ENCODE assay signal across 1 cellular context in the genomic region with DNA sequence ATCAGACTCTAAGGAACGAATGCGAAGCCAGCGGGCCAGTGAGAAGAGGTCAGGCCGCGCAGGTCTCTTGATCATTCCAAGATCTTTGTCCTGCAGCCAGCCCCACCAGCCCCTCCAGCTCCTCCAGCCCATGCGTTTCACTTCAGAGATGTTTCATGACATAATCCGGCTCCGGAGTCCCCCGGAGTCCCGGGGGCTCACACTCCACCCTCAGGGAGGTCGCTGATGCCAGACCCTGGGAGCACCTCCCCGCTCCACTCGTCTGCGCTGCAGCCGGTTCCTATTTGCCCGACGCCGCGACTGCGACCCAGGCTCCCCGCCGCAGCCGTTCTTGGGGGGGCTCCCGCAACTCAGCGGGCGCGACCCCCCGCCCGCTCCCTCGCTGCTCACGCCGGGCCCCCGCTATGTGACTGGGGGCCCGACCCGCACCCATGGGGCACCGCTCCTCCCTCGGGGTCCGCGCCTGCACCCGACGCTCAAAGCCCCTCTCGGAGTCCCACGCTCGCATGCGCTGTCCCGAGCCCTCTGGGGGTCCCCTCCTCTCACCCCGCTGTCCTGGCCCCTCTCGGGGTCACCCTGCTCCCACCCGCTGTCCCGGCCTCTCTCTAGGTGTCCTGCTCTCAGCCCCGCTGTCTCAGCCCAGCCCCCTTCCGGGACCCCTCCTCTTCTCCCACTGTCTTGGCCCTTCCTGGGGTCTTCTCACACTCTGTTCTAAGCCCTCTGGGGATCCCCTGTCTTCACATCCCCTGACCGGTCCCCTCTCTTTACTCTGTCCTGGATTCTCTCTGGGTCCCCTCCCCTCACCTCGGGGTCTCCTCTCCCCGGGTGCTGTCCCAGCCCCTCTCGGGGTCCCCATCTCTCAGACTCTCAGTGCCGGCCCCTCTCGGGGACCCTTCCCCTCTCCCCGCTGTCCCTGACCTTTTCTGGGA.
TF ChIP-seq lines count a peak whose summit lies in the region.

No MANE protein-coding gene starts in this region.

TF ChIP-seq in K562, 482 proteins besides CTCF, POLR2A, EP300 and RAD21 (continued from another document):
- TF ChIP-seq, protein P1, sequence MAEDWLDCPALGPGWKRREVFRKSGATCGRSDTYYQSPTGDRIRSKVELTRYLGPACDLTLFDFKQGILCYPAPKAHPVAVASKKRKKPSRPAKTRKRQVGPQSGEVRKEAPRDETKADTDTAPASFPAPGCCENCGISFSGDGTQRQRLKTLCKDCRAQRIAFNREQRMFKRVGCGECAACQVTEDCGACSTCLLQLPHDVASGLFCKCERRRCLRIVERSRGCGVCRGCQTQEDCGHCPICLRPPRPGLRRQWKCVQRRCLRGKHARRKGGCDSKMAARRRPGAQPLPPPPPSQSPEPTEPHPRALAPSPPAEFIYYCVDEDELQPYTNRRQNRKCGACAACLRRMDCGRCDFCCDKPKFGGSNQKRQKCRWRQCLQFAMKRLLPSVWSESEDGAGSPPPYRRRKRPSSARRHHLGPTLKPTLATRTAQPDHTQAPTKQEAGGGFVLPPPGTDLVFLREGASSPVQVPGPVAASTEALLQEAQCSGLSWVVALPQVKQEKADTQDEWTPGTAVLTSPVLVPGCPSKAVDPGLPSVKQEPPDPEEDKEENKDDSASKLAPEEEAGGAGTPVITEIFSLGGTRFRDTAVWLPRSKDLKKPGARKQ (CRISPR knock-in tag; IDR thresholded peaks at IDR 0.05) = no peak
- TF ChIP-seq RNF2 (IDR thresholded peaks at IDR 0.05) (no peak), KDM1A (IDR thresholded peaks at IDR 0.05) (no peak), PCBP1 (IDR thresholded peaks at IDR 0.05; ENCODE audit: low read depth, low read length, poor library complexity, severe bottlenecking) (no peak), ZNF263 (CRISPR knock-in tag; IDR thresholded peaks at IDR 0.05; ENCODE audit: borderline replicate concordance) (no peak), ZNF408 (CRISPR knock-in tag; IDR thresholded peaks at IDR 0.05; ENCODE audit: low read depth) (no peak), GTF2F1 (IDR thresholded peaks at IDR 0.05; ENCODE audit: low read depth, low read length) (no peak), ZNF830 (CRISPR knock-in tag; IDR thresholded peaks at IDR 0.05) (no peak)
- TF ChIP-seq, protein P2, sequence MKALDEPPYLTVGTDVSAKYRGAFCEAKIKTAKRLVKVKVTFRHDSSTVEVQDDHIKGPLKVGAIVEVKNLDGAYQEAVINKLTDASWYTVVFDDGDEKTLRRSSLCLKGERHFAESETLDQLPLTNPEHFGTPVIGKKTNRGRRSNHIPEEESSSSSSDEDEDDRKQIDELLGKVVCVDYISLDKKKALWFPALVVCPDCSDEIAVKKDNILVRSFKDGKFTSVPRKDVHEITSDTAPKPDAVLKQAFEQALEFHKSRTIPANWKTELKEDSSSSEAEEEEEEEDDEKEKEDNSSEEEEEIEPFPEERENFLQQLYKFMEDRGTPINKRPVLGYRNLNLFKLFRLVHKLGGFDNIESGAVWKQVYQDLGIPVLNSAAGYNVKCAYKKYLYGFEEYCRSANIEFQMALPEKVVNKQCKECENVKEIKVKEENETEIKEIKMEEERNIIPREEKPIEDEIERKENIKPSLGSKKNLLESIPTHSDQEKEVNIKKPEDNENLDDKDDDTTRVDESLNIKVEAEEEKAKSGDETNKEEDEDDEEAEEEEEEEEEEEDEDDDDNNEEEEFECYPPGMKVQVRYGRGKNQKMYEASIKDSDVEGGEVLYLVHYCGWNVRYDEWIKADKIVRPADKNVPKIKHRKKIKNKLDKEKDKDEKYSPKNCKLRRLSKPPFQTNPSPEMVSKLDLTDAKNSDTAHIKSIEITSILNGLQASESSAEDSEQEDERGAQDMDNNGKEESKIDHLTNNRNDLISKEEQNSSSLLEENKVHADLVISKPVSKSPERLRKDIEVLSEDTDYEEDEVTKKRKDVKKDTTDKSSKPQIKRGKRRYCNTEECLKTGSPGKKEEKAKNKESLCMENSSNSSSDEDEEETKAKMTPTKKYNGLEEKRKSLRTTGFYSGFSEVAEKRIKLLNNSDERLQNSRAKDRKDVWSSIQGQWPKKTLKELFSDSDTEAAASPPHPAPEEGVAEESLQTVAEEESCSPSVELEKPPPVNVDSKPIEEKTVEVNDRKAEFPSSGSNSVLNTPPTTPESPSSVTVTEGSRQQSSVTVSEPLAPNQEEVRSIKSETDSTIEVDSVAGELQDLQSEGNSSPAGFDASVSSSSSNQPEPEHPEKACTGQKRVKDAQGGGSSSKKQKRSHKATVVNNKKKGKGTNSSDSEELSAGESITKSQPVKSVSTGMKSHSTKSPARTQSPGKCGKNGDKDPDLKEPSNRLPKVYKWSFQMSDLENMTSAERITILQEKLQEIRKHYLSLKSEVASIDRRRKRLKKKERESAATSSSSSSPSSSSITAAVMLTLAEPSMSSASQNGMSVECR (CRISPR knock-in tag; IDR thresholded peaks at IDR 0.05) = no peak
